8 cellular contexts compared by ENCODE assay signal in the genomic region with DNA sequence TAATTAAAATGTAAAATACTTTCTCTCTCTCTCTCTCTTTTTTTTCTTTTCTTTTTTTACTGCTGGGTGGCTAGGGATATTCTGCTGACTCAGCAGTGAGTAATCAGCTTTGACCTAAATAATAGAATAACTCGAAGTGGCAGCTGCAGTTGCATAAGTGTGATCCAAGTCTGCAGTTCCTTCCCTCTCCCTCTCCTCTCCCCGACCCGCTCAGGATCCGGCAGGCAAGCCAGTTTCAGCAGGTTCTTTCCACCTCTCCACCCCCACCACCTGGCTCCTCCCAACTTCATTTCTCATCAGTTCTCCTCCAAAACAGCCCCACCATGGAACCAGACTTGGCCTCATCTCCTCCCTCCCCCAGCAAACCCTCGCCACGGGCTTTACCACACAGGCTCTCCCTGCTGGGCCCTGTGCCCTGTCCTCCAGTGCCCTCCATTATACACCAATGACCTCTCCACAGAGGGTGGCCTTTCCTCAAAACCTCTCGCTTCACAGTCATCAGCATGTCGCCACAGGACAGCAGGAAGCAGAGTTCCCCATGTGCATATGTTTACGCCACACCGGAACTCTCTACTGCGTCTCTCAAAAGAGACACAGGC. TPM values are rescaled to one million over a fixed set of nuclear protein-coding genes. Genes with fewer than 3 reads are reported as not detected.
DNase-seq lines count a peak whose midpoint lies in the region; ATAC-seq and TF ChIP-seq lines count a peak whose summit lies in the region.

No MANE protein-coding gene starts in this region.

- H3K36me3 ChIP-seq in PC-9 (ENCODE audit: low read depth) (no peaks in the 10 kb centered on the region), esophagus muscularis mucosa (peaks cover 5 to 56% (median 33%) of the 10 kb centered on the region in 4 donors)

- H3K27me3 Mint-ChIP-seq in natural killer cell (ENCODE audit: low read depth in 2 of 2): peaks cover 3 to 13% of the 10 kb centered on the region in 2 donors

- no peaks in the 10 kb centered on the region for H3K79me2 ChIP-seq in PC-9 (ENCODE audit: low read depth)

- DNase-seq in DMS 273 (lab: John Stamatoyannopoulos, UW; ENCODE audit: unreplicated experiment) (peak; percentile 90), PC-9 (peak; percentile 3 to 52), esophagus muscularis mucosa (ENCODE audit: extremely low spot score) (no peak), natural killer cell (no peak), NCI-H748 (lab: John Stamatoyannopoulos, UW; ENCODE audit: unreplicated experiment) (no peak), foreskin melanocyte (no peak), epidermal melanocyte (ENCODE audit: insufficient read length, low spot score) (no peak), islet precursor cell (no peak)

- H3K4me1 Mint-ChIP-seq in natural killer cell: peaks cover 8 to 19% of the 10 kb centered on the region in 2 donors

- no peak overlapping the region for H2AFZ ChIP-seq in PC-9

- H3K4me3 ChIP-seq in PC-9: no peak overlapping the region
- H3K4me3 ChIP-seq in esophagus muscularis mucosa: no peak overlapping the region

- TF ChIP-seq CTCF in PC-9 (conservative IDR thresholded peaks at IDR 0.05) (no peak), esophagus muscularis mucosa (IDR thresholded peaks at IDR 0.05) (no peak), natural killer cell (IDR thresholded peaks at IDR 0.05) (no peak)

- no peaks in the 10 kb centered on the region for H3K9me3 Mint-ChIP-seq in natural killer cell

- H3K27ac ChIP-seq in PC-9: no peak overlapping the region
- H3K27ac ChIP-seq in esophagus muscularis mucosa (replicated peaks in 1 of 4): peak overlapping the region; percentile 47 to 73 (median 58)

- POLR2A ChIA-PET in PC-9 (lab: Charles Lee; ENCODE audit: unreplicated experiment): no interaction called here

- H3K4me2 ChIP-seq in PC-9: peak overlapping the region; percentile 69

- H3K4me3 Mint-ChIP-seq in natural killer cell: no peak overlapping the region

- no peak for TF ChIP-seq EP300 in esophagus muscularis mucosa (IDR thresholded peaks at IDR 0.05)

- 39% methylated on average over 11 of the region's 11 CpGs for WGBS in esophagus muscularis mucosa

- no peaks in the 10 kb centered on the region for H3F3A ChIP-seq in PC-9 (ENCODE audit: insufficient read depth, low read depth)

- CTCF ChIA-PET in PC-9 (lab: Charles Lee): no interaction called here

- TF ChIP-seq POLR2A in esophagus muscularis mucosa (IDR thresholded peaks at IDR 0.05; ENCODE audit: low read depth): no peak

- H3K9me2 ChIP-seq in PC-9 (ENCODE audit: insufficient read depth): no peaks in the 10 kb centered on the region

- H3K9me3 ChIP-seq in PC-9 (ENCODE audit: insufficient read depth, low read depth) (no peaks in the 10 kb centered on the region), esophagus muscularis mucosa (no peaks in the 10 kb centered on the region)

- intact Hi-C loops in PC-9 (cut with micrococcal nuclease; ENCODE audit: unreplicated experiment) (no loop called here), esophagus muscularis mucosa (cut with DNase I) (no loop called here), natural killer cell (cut with micrococcal nuclease) (no loop called here)

- H3K4me1 ChIP-seq in PC-9 (replicated peaks; ENCODE audit: insufficient read depth) (peaks cover 15% of the 10 kb centered on the region), esophagus muscularis mucosa (peaks cover 7 to 18% (median 16%) of the 10 kb centered on the region in 4 donors)

- ATAC-seq in natural killer cell: peak; percentile 55 to 72 (median 60)

- BruUV-seq in PC-9 (replicated peaks; lab: Mats Ljungman, UMichigan): no TSS peak

- H3K36me3 Mint-ChIP-seq in natural killer cell: no peaks in the 10 kb centered on the region

- H3K27me3 ChIP-seq in PC-9 (ENCODE audit: insufficient read depth, low read depth) (no peaks in the 10 kb centered on the region), esophagus muscularis mucosa (no peaks in the 10 kb centered on the region)

- H4K20me1 ChIP-seq in PC-9 (ENCODE audit: insufficient read depth): no peaks in the 10 kb centered on the region

- H3K27ac Mint-ChIP-seq in natural killer cell: peak overlapping the region in 1 of 2 donors; percentile 61

RNA-seq across cellular contexts. Expression of a gene that starts 22.4 kb away (rescaled TPM):
- 2.0 and 3.6 TPM in 2 replicates for total RNA-seq in PC-9 (2021)
- total RNA-seq in esophagus muscularis mucosa: 10 to 100 TPM; 19.5 to 48.3 (median 32.5) TPM
- total RNA-seq in natural killer cell: 1 to 10 TPM in 2 of 3 donors, under 1 TPM in 1; 0.42 to 1.2 (median 1.0) TPM

RNA-seq across cellular contexts. Expression of a gene that starts 42.0 kb away (rescaled TPM):
- total RNA-seq in PC-9 (2021) (not detected in 2 replicates), esophagus muscularis mucosa (under 1 TPM in 1 of 4 donors, not detected in 3; 0.57 TPM), natural killer cell (not detected)

RNA-seq across cellular contexts. Expression of a gene that starts 56.2 kb away (rescaled TPM):
- total RNA-seq in PC-9 (2021) (not detected in 2 replicates), esophagus muscularis mucosa (under 1 TPM in 1 of 4 donors, not detected in 3; 0.19 TPM), natural killer cell (not detected)

Comparison
In these comparisons a context has a peak if more than half of its experiments do, and no peak if none do; other contexts are left out.
1. DNase-seq: peak in DMS 273 (single experiment) and PC-9 (2 of 2); none in esophagus muscularis mucosa (single experiment), natural killer cell (single experiment), NCI-H748 (single experiment), foreskin melanocyte (single experiment), epidermal melanocyte (single experiment) and islet precursor cell (single experiment).